Comparison of ENCODE assay signal across 1 cellular context in the genomic region with DNA sequence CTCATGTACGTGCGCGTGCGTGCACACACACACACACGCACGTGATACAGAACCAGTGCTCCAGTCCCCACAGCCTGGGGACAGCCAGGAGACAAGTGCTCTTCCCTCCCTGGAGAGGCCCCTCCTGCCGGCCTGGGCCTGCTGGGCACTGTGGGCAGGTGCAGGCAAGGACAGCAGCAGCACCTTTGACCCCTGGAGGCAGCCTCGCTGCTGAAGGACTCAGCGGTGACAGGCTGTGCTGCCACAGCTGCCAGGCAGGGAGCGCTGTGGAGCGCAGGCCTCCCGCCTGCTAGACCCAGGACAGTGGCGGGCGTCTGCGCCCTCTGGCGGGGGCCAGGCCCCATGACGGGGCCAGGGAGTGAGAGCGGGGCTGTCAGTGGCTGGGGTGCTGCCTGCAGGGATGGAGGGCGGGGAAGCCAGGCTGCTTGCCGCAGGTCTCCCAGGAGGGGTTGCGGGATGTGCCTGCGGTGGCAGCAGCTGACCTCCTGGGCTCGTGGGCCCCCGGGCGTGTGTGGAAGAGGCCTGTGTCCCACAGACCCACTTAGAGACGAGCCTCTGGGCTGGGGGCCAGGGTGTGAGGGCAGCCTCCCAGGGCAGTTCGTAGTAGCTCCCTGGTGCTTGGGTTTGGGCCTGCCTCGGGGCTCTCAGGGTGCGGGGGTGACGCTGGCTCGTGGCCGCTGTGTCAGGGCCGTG.
TF ChIP-seq lines count a peak whose summit lies in the region.

No MANE protein-coding gene starts in this region.

TF ChIP-seq in K562, 482 proteins besides CTCF, POLR2A, EP300 and RAD21 (continued from another document and continues in another):
- TF ChIP-seq, protein P1, sequence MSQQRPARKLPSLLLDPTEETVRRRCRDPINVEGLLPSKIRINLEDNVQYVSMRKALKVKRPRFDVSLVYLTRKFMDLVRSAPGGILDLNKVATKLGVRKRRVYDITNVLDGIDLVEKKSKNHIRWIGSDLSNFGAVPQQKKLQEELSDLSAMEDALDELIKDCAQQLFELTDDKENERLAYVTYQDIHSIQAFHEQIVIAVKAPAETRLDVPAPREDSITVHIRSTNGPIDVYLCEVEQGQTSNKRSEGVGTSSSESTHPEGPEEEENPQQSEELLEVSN (IDR thresholded peaks at IDR 0.05; ENCODE audit: borderline replicate concordance in 1 of 2, extremely low read depth in 1 of 2, insufficient read depth in 1 of 2, insufficient read length in 1 of 2, low read depth in 1 of 2, low read length in 1 of 2, poor library complexity in 1 of 2, severe bottlenecking in 1 of 2): peak in 1 of 2 experiments; percentile 41
- TF ChIP-seq RBM34 (IDR thresholded peaks at IDR 0.05; ENCODE audit: borderline replicate concordance, insufficient read depth, low read length) (no peak), KDM1A (IDR thresholded peaks at IDR 0.05) (no peak), MEF2A (IDR thresholded peaks at IDR 0.05; ENCODE audit: control insufficient read depth, low read depth, low read length) (no peak), HMBOX1 (IDR thresholded peaks at IDR 0.05) (no peak), E2F3 (CRISPR knock-in tag; IDR thresholded peaks at IDR 0.05) (peak; percentile 31; the same call in 1 of the 2 replicates), ZBTB7A (IDR thresholded peaks at IDR 0.05; ENCODE audit: borderline replicate concordance, control insufficient read depth, low read depth, low read length) (peak; percentile 22; the same call in 1 of the 2 replicates), ZNF354B (CRISPR knock-in tag; IDR thresholded peaks at IDR 0.05) (no peak), TBL1XR1 (IDR thresholded peaks at IDR 0.05; ENCODE audit: low read length in 2 of 2) (peak; percentile 58 to 67; a peak in 1 of 4 replicates), ZNF717 (CRISPR knock-in tag; IDR thresholded peaks at IDR 0.05) (no peak), PRPF4 (IDR thresholded peaks at IDR 0.05; ENCODE audit: insufficient read depth, low read depth, low read length, poor library complexity, severe bottlenecking) (peak; percentile 86), NONO (IDR thresholded peaks at IDR 0.05; ENCODE audit: low read depth in 2 of 2, low read length in 1 of 2) (peak in 1 of 2 experiments; percentile 53; a peak in 1 of 4 replicates), SRF (CRISPR knock-in tag; IDR thresholded peaks at IDR 0.05) (no peak), ZKSCAN8 (CRISPR knock-in tag; IDR thresholded peaks at IDR 0.05) (no peak), ZNF780A (CRISPR knock-in tag; IDR thresholded peaks at IDR 0.05) (no peak), ZNF263 (CRISPR knock-in tag; IDR thresholded peaks at IDR 0.05; ENCODE audit: borderline replicate concordance) (peak; percentile 86; the same call in 1 of the 2 replicates), TEAD2 (tag; IDR thresholded peaks at IDR 0.05) (no peak), ZFP36 (IDR thresholded peaks at IDR 0.05; ENCODE audit: low read depth, low read length, partially characterized antibody) (peak; percentile 45), KLF1 (tag; IDR thresholded peaks at IDR 0.05) (no peak), ZNF518B (CRISPR knock-in tag; IDR thresholded peaks at IDR 0.05) (no peak), TRIM25 (IDR thresholded peaks at IDR 0.05; ENCODE audit: borderline replicate concordance) (no peak), DLX4 (CRISPR knock-in tag; IDR thresholded peaks at IDR 0.05) (no peak)
- TF ChIP-seq, protein P2, sequence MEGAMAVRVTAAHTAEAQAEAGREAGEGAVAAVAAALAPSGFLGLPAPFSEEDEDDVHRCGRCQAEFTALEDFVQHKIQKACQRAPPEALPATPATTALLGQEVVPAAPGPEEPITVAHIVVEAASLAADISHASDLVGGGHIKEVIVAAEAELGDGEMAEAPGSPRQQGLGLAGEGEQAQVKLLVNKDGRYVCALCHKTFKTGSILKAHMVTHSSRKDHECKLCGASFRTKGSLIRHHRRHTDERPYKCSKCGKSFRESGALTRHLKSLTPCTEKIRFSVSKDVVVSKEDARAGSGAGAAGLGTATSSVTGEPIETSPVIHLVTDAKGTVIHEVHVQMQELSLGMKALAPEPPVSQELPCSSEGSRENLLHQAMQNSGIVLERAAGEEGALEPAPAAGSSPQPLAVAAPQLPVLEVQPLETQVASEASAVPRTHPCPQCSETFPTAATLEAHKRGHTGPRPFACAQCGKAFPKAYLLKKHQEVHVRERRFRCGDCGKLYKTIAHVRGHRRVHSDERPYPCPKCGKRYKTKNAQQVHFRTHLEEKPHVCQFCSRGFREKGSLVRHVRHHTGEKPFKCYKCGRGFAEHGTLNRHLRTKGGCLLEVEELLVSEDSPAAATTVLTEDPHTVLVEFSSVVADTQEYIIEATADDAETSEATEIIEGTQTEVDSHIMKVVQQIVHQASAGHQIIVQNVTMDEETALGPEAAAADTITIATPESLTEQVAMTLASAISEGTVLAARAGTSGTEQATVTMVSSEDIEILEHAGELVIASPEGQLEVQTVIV (CRISPR knock-in tag; IDR thresholded peaks at IDR 0.05; ENCODE audit: borderline replicate concordance): no peak
- TF ChIP-seq, protein P3, sequence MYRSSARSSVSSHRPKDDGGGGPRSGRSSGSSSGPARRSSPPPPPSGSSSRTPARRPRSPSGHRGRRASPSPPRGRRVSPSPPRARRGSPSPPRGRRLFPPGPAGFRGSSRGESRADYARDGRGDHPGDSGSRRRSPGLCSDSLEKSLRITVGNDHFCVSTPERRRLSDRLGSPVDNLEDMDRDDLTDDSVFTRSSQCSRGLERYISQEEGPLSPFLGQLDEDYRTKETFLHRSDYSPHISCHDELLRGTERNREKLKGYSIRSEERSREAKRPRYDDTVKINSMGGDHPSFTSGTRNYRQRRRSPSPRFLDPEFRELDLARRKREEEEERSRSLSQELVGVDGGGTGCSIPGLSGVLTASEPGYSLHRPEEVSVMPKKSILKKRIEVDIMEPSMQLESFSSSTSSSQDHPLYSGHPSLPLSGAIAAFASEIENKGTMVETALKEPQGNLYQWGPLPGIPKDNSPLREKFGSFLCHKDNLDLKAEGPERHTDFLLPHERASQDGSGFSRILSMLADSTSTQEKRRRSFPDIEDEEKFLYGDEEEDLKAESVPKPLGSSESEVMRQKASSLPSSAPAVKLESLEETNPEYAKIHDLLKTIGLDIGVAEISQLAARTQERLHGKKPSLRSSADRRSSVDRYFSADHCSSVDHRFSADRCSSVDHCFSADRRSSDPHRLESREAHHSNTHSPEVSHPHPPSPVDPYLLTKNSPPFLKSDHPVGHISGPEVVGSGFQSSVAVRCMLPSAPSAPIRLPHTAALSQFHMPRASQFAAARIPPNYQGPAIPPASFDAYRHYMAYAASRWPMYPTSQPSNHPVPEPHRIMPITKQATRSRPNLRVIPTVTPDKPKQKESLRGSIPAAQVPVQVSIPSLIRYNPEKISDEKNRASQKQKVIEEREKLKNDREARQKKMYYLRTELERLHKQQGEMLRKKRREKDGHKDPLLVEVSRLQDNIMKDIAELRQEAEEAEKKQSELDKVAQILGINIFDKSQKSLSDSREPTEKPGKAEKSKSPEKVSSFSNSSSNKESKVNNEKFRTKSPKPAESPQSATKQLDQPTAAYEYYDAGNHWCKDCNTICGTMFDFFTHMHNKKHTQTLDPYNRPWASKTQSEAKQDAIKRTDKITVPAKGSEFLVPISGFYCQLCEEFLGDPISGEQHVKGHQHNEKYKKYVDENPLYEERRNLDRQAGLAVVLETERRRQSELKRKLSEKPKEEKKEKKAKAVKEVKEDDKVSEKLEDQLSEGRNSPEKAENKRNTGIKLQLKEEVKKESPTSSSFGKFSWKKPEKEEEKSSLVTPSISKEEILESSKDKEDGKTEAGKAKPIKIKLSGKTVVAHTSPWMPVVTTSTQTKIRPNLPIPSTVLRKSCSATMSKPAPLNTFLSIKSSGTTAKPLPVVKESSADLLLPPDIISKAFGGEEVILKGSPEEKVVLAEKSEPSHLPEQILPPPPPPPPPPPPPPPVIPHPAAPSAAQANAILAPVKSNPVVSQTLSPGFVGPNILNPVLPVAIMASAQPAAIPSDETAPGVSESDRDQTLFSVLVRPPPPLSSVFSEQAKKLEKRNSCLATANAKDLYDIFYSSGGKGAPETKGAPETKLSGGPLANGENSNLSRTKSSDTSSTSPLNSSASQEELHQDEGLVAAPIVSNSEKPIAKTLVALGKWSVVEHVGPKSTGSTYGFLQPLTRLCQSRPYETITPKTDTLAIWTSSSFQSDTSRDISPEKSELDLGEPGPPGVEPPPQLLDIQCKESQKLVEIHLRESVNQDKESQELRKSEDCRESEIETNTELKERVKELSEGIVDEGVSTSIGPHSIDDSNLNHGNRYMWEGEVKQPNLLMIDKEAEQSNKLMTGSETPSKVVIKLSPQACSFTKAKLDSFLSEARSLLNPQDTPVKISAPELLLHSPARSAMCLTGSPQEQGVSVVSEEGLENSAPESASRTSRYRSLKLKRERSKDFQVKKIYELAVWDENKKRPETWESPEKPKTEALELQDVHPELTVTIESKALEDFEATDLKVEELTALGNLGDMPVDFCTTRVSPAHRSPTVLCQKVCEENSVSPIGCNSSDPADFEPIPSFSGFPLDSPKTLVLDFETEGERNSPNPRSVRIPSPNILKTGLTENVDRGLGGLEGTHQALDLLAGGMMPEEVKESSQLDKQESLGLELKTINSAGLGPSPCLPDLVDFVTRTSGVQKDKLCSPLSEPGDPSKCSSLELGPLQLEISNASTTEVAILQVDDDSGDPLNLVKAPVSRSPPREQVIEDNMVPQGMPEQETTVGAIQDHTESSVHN (IDR thresholded peaks at IDR 0.05; ENCODE audit: borderline replicate concordance in 1 of 2, low read depth in 1 of 2): no peak
- TF ChIP-seq, protein P4, sequence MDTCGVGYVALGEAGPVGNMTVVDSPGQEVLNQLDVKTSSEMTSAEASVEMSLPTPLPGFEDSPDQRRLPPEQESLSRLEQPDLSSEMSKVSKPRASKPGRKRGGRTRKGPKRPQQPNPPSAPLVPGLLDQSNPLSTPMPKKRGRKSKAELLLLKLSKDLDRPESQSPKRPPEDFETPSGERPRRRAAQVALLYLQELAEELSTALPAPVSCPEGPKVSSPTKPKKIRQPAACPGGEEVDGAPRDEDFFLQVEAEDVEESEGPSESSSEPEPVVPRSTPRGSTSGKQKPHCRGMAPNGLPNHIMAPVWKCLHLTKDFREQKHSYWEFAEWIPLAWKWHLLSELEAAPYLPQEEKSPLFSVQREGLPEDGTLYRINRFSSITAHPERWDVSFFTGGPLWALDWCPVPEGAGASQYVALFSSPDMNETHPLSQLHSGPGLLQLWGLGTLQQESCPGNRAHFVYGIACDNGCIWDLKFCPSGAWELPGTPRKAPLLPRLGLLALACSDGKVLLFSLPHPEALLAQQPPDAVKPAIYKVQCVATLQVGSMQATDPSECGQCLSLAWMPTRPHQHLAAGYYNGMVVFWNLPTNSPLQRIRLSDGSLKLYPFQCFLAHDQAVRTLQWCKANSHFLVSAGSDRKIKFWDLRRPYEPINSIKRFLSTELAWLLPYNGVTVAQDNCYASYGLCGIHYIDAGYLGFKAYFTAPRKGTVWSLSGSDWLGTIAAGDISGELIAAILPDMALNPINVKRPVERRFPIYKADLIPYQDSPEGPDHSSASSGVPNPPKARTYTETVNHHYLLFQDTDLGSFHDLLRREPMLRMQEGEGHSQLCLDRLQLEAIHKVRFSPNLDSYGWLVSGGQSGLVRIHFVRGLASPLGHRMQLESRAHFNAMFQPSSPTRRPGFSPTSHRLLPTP (IDR thresholded peaks at IDR 0.05; ENCODE audit: borderline replicate concordance, extremely low read depth, insufficient read length): no peak
